Comparison of ENCODE assay signal across 15 cellular contexts in genomic region chr16:14043793-14044192, GRCh38.
"Had no signal": no experiment of that assay in that cellular context is flagged by ENCODE, and none has a peak within 500 bp of the region (broad histone marks: within the 10 kb centered on the region; RNA-seq: fewer than 3 reads in every experiment).

No MANE protein-coding gene starts in this region.

- H3K36me3 ChIP-seq: right lobe of liver, SJSA1, thoracic aorta had no signal

- H3K27ac ChIP-seq: right lobe of liver, SJSA1 had no signal

- DNase-seq: activated CD4-positive, alpha-beta T cell treated with anti-CD3 and anti-CD28 coated beads for 48 hours; activated CD8-positive, alpha-beta memory T cell treated with anti-CD3 and anti-CD28 coated beads, Interleukin-2, amount 50 U/mL, for 48 hours; activated CD8-positive, alpha-beta T cell treated with anti-CD3 and anti-CD28 coated beads, Interleukin-2, amount 10 ng/mL, durations not matched to agents 7 days and 5 days; central memory CD4-positive, alpha-beta T cell; mucosa of descending colon; natural killer cell; right lobe of liver; stimulated activated CD4-positive, alpha-beta T cell treated with anti-CD3 and anti-CD28 coated beads, Interleukin-2, amount 100 ng/mL, for 24 hours; stimulated activated naive CD4-positive, alpha-beta T cell; T-helper 9 cell had no signal

- H3K4me3 ChIP-seq: mucosa of descending colon, right lobe of liver, SJSA1, thoracic aorta had no signal

- H3K27me3 ChIP-seq: right lobe of liver, SJSA1 had no signal

- H3K9me3 ChIP-seq: mucosa of descending colon, right lobe of liver, SJSA1, thoracic aorta had no signal

- H3K4me1 ChIP-seq: right lobe of liver had no signal

- FAIRE-seq: keratinocyte had no signal

- ATAC-seq: activated CD8-positive, alpha-beta T cell treated with anti-CD3 and anti-CD28 coated beads, Interleukin-2, amount 10 ng/mL, durations not matched to agents 7 days and 5 days; esophagus mucosa; mucosa of descending colon; natural killer cell; right lobe of liver; WTC11 had no signal
